8 cellular contexts compared by ENCODE assay signal in genomic region chr6:136289579-136290405, GRCh38. TPM values are rescaled to one million over a fixed set of nuclear protein-coding genes. Genes with fewer than 3 reads are reported as not detected.
DNase-seq lines count a peak whose midpoint lies in the region; ATAC-seq, FAIRE-seq and TF ChIP-seq lines count a peak whose summit lies in the region.

Gene BCLAF1, minus strand, starts transcription at chr6:136289846. Its CDS starts 9,980 bp downstream, at chr6:136279866.

- TF ChIP-seq CTCF in AG04449 (IDR thresholded peaks at IDR 0.05; ENCODE audit: insufficient read depth, low read length, missing control alignments), result no peak
- TF ChIP-seq CTCF in WI38 (IDR thresholded peaks at IDR 0.05; ENCODE audit: low read depth, low read length), result no peak
- TF ChIP-seq CTCF in bronchial epithelial cell (IDR thresholded peaks at IDR 0.05; ENCODE audit: insufficient read depth, low read length, severe bottlenecking), result no peak

- POLR2A ChIA-PET in AG04449 (lab: Yijun Ruan, JAX), result interaction anchor here (0.7 to 2.8 kb wide), 8 partner anchors 8 to 805 kb away, joined by 3 to 11 read pairs (median 3); partner anchors contain the start of genes MAP3K5 and MTFR2

- no peak for FAIRE-seq in bronchial epithelial cell (lab: Jason Lieb, UNC)

- peak within 1 kb of the TSS; percentile 100 for H3K9ac ChIP-seq in iPS-20b (ENCODE audit: low read depth, low read length)

- ATAC-seq in GM18907 (IDR thresholded peaks at IDR 0.05; ENCODE audit: unreplicated experiment) (peak; percentile 95), HG03159 (IDR thresholded peaks at IDR 0.05; ENCODE audit: unreplicated experiment) (peak; percentile 88)

- H3K27ac ChIP-seq in iPS-20b (ENCODE audit: low read length), result peak within 1 kb of the TSS; percentile 98
- peak within 1 kb of the TSS; percentile 91 to 100 (median 100) for H3K27ac ChIP-seq in skin epidermis

- no peaks in the 10 kb centered on the region for H3K36me3 ChIP-seq in bronchial epithelial cell (ENCODE audit: control insufficient read depth, insufficient read depth, low read length)
- no peaks in the 10 kb centered on the region for H3K36me3 ChIP-seq in iPS-20b (ENCODE audit: insufficient read depth, low read depth, low read length)

- no peaks in the 10 kb centered on the region for H3K27me3 ChIP-seq in bronchial epithelial cell (ENCODE audit: control insufficient read depth, insufficient read depth, low read length)
- H3K27me3 ChIP-seq in iPS-20b (ENCODE audit: insufficient read depth, low read length), result no peaks in the 10 kb centered on the region

- no peaks in the 10 kb centered on the region for H3K9me3 ChIP-seq in iPS-20b (ENCODE audit: insufficient read depth, low read depth, low read length)

- CTCF ChIA-PET in AG04449 (lab: Yijun Ruan, JAX), result interaction anchor here (1.0 to 1.5 kb wide), 5 partner anchors 11 to 783 kb away, joined by 3 to 6 read pairs (median 3); partner anchors contain the start of gene MAP3K5

- DNase-seq in AG04449 (ENCODE audit: low read depth, low spot score), result peak; percentile 96
- peak; percentile 93 for DNase-seq in NCI-H2227 treated with DMSO at 0.1 percent for 48 hours (lab: John Stamatoyannopoulos, UW)
- DNase-seq in bronchial epithelial cell (ENCODE audit: low read depth), result peak; percentile 95

- peak within 1 kb of the TSS; percentile 75 for H3K4me3 ChIP-seq in AG04449 (ENCODE audit: low read depth, low read length)
- peak within 1 kb of the TSS; percentile 98 for H3K4me3 ChIP-seq in WI38 (ENCODE audit: low read depth, low read length)
- H3K4me3 ChIP-seq in bronchial epithelial cell (ENCODE audit: low read depth, low read length), result peak within 1 kb of the TSS; percentile 99
- H3K4me3 ChIP-seq in iPS-20b (ENCODE audit: low read length), result peak within 1 kb of the TSS; percentile 96
- H3K4me3 ChIP-seq in skin epidermis, result peak within 1 kb of the TSS; percentile 79 to 96 (median 90)

- H3K4me1 ChIP-seq in iPS-20b (ENCODE audit: insufficient read depth, low read length), result peaks cover 10% of the 10 kb centered on the region; the same call in 1 of the 2 replicates

RNA-seq across cellular contexts. Expression of gene BCLAF1, which starts in this region (rescaled TPM):
- total RNA-seq in bronchial epithelial cell, result 50.3 and 71.6 TPM in 2 replicates

Comparison
In these comparisons a context has a peak if more than half of its experiments do, and no peak if none do; other contexts are left out.
1. Peak in every context shown above with its lines: DNase-seq, ATAC-seq, H3K4me3 ChIP-seq and H3K27ac ChIP-seq.